ENCODE assay signal across 1 cellular context in genomic region chr7:43674559-43675436, GRCh38.
TF ChIP-seq lines count a peak whose summit lies in the region.

No MANE protein-coding gene starts in this region.

TF ChIP-seq in K562, 482 proteins besides CTCF, POLR2A, EP300 and RAD21 (continued from another document and continues in another):
- no peak for TF ChIP-seq PBX2 (CRISPR knock-in tag; IDR thresholded peaks at IDR 0.05; ENCODE audit: low read depth)
- peak; percentile 74 for TF ChIP-seq PBX2 (tag; conservative IDR thresholded peaks at IDR 0.05; ENCODE audit: low read depth)
- TF ChIP-seq SNAPC5 (CRISPR knock-in tag; IDR thresholded peaks at IDR 0.05), result no peak
- TF ChIP-seq ZBTB8A (IDR thresholded peaks at IDR 0.05; ENCODE audit: partially characterized antibody), result no peak
- TF ChIP-seq KDM1A (IDR thresholded peaks at IDR 0.05), result peak; percentile 25 to 51; a peak in 3 of 4 replicates
- TF ChIP-seq DEAF1 (CRISPR knock-in tag; IDR thresholded peaks at IDR 0.05), result no peak
- TF ChIP-seq MTA1 (IDR thresholded peaks at IDR 0.05; ENCODE audit: borderline replicate concordance), result no peak
- TF ChIP-seq ETS1 (conservative IDR thresholded peaks at IDR 0.05; ENCODE audit: control insufficient read depth, low read depth, low read length), result no peak
- no peak for TF ChIP-seq SIRT6 (IDR thresholded peaks at IDR 0.05; ENCODE audit: low read depth, low read length)
- no peak for TF ChIP-seq ESRRB (CRISPR knock-in tag; IDR thresholded peaks at IDR 0.05; ENCODE audit: borderline replicate concordance)
- TF ChIP-seq KAT8 (IDR thresholded peaks at IDR 0.05; ENCODE audit: low read depth), result no peak
- no peak for TF ChIP-seq BRCA1 (IDR thresholded peaks at IDR 0.05)
- TF ChIP-seq BRCA1 (CRISPR knock-in tag; IDR thresholded peaks at IDR 0.05), result no peak
- TF ChIP-seq ZNF589 (CRISPR knock-in tag; IDR thresholded peaks at IDR 0.05; ENCODE audit: low read depth), result no peak
- TF ChIP-seq MYNN (IDR thresholded peaks at IDR 0.05), result peak; percentile 78; the same call in 1 of the 2 replicates
- no peak for TF ChIP-seq MYNN (CRISPR knock-in tag; IDR thresholded peaks at IDR 0.05)
- no peak for TF ChIP-seq ERF (CRISPR knock-in tag; IDR thresholded peaks at IDR 0.05)
- no peak for TF ChIP-seq ZNF444 (CRISPR knock-in tag; IDR thresholded peaks at IDR 0.05)
- no peak for TF ChIP-seq PHB (CRISPR knock-in tag; IDR thresholded peaks at IDR 0.05)
- no peak for TF ChIP-seq ZNF707 (CRISPR knock-in tag; conservative IDR thresholded peaks at IDR 0.05)
- TF ChIP-seq TBP (optimal IDR thresholded peaks at IDR 0.05; ENCODE audit: low read depth, low read length), result no peak
- no peak; the same call in 1 of the 2 replicates for TF ChIP-seq EHMT2 (IDR thresholded peaks at IDR 0.05)
- TF ChIP-seq ZNF561 (CRISPR knock-in tag; conservative IDR thresholded peaks at IDR 0.05), result no peak
- peak; percentile 47; the same call in 1 of the 2 replicates for TF ChIP-seq JUN (IDR thresholded peaks at IDR 0.05; ENCODE audit: borderline replicate concordance, low read depth, low read length)
- no peak for TF ChIP-seq JUN (CRISPR knock-in tag; IDR thresholded peaks at IDR 0.05; ENCODE audit: borderline replicate concordance)
- no peak for TF ChIP-seq CC2D1A (IDR thresholded peaks at IDR 0.05)
- TF ChIP-seq GTF2F1 (IDR thresholded peaks at IDR 0.05; ENCODE audit: low read depth, low read length), result no peak
- TF ChIP-seq JUND (IDR thresholded peaks at IDR 0.05; ENCODE audit: borderline replicate concordance, low read depth, low read length), result peak; percentile 89
- TF ChIP-seq JUND (tag; IDR thresholded peaks at IDR 0.05; ENCODE audit: borderline replicate concordance, low read depth, low read length), result peak; percentile 86
- no peak for TF ChIP-seq COPS2 (conservative IDR thresholded peaks at IDR 0.05)
- TF ChIP-seq HOMEZ (CRISPR knock-in tag; IDR thresholded peaks at IDR 0.05), result no peak
- no peak for TF ChIP-seq GABPB1 (CRISPR knock-in tag; IDR thresholded peaks at IDR 0.05)
- TF ChIP-seq U2AF1 (optimal IDR thresholded peaks at IDR 0.05; ENCODE audit: low read depth, low read length), result no peak
- peak; percentile 29; the same call in 1 of the 2 replicates for TF ChIP-seq NBN (IDR thresholded peaks at IDR 0.05; ENCODE audit: low read depth)
- TF ChIP-seq HINFP (tag; conservative IDR thresholded peaks at IDR 0.05; ENCODE audit: low read depth), result no peak
- TF ChIP-seq HIVEP1 (CRISPR knock-in tag; IDR thresholded peaks at IDR 0.05), result no peak
- no peak for TF ChIP-seq ZBTB43 (CRISPR knock-in tag; IDR thresholded peaks at IDR 0.05)
- TF ChIP-seq ZNF146 (CRISPR knock-in tag; IDR thresholded peaks at IDR 0.05; ENCODE audit: unreplicated experiment), result peak; percentile 74
- TF ChIP-seq NFE2 (IDR thresholded peaks at IDR 0.05; ENCODE audit: low read depth), result peak; percentile 88
- TF ChIP-seq GTF2E2 (tag; IDR thresholded peaks at IDR 0.05), result no peak
- no peak for TF ChIP-seq CREM (IDR thresholded peaks at IDR 0.05; ENCODE audit: low read depth)
- TF ChIP-seq CTBP1 (IDR thresholded peaks at IDR 0.05; ENCODE audit: borderline replicate concordance), result no peak
- TF ChIP-seq ZNF143 (CRISPR knock-in tag; IDR thresholded peaks at IDR 0.05), result no peak
- TF ChIP-seq CLOCK (CRISPR knock-in tag; IDR thresholded peaks at IDR 0.05; ENCODE audit: borderline replicate concordance), result no peak
- no peak for TF ChIP-seq FOXP1 (CRISPR knock-in tag; IDR thresholded peaks at IDR 0.05)
- TF ChIP-seq ZNF766 (CRISPR knock-in tag; conservative IDR thresholded peaks at IDR 0.05), result no peak
- TF ChIP-seq E2F3 (CRISPR knock-in tag; IDR thresholded peaks at IDR 0.05), result no peak
- no peak for TF ChIP-seq ZNF184 (CRISPR knock-in tag; IDR thresholded peaks at IDR 0.05)
- TF ChIP-seq NR1H2 (CRISPR knock-in tag; IDR thresholded peaks at IDR 0.05), result no peak
- TF ChIP-seq LCOR (CRISPR knock-in tag; IDR thresholded peaks at IDR 0.05), result no peak
- TF ChIP-seq ZNF57 (CRISPR knock-in tag; IDR thresholded peaks at IDR 0.05), result no peak
- TF ChIP-seq ZNF140 (CRISPR knock-in tag; IDR thresholded peaks at IDR 0.05), result no peak
- TF ChIP-seq ZNF134 (CRISPR knock-in tag; conservative IDR thresholded peaks at IDR 0.05), result no peak
- TF ChIP-seq ELF2 (CRISPR knock-in tag; IDR thresholded peaks at IDR 0.05), result no peak
- peak; percentile 33; the same call in 1 of the 2 replicates for TF ChIP-seq MYBL2 (IDR thresholded peaks at IDR 0.05; ENCODE audit: low read depth)
- TF ChIP-seq MYBL2 (CRISPR knock-in tag; IDR thresholded peaks at IDR 0.05; ENCODE audit: borderline replicate concordance), result no peak
- no peak for TF ChIP-seq ATF4 (CRISPR knock-in tag; IDR thresholded peaks at IDR 0.05)
- TF ChIP-seq MAFK (IDR thresholded peaks at IDR 0.05; ENCODE audit: low read length), result peak; percentile 80
- no peak for TF ChIP-seq ZNF280A (IDR thresholded peaks at IDR 0.05; ENCODE audit: low read depth, partially characterized antibody)
- peak; percentile 65 for TF ChIP-seq ESRRA (IDR thresholded peaks at IDR 0.05; ENCODE audit: borderline replicate concordance, low read depth)
